18 cellular contexts compared by ENCODE assay signal in the genomic region with DNA sequence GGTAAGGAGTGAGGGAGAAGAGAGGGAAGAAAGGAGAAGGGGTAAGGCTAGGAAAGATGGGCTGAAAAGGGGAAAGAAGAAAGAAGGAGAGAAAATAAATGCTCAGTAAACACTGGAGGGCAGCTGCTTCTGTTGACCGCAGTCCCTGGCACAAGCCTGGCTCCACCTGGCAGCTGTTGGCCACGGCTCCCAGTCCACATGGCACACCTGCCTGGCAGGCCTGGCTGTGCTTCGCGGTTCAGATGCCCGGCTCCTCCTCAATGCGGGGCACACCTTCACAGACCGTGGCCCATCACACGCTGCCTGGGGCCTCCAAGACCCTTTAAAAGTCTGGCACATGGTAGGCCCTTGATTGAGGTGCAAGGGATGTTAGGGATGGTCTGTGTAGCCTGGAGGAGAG.
"Had no signal": no experiment of that assay in that cellular context is flagged by ENCODE, and none has a peak within 500 bp of the region (broad histone marks: within the 10 kb centered on the region; RNA-seq: fewer than 3 reads in every experiment).

No MANE protein-coding gene starts in this region.

- H3K27ac ChIP-seq: adrenal gland, left lung, testis, upper lobe of right lung had no signal

- H3K4me2 ChIP-seq: smooth muscle cell had no signal

- H3K4me3 ChIP-seq: adrenal gland, left lung, smooth muscle cell, testis, upper lobe of right lung had no signal

- H3K4me1 ChIP-seq: adrenal gland had no signal

- ATAC-seq: activated CD4-positive, alpha-beta T cell treated with anti-CD3 and anti-CD28 coated beads for 36 hours; activated CD8-positive, alpha-beta memory T cell treated with anti-CD3 and anti-CD28 coated beads, Interleukin-2, amount 10 ng/mL, durations not matched to agents 7 days and 5 days; activated T-cell treated with anti-CD3 and anti-CD28 coated beads, Interleukin-2, amount 50 U/mL, for 4 hours; left lung; natural killer cell; T-helper 17 cell; upper lobe of right lung had no signal

- H3K9me3 ChIP-seq: adrenal gland, left lung, testis, upper lobe of right lung had no signal

- DNase-seq: activated CD4-positive, alpha-beta memory T cell treated with anti-CD3 and anti-CD28 coated beads for 36 hours; activated CD4-positive, alpha-beta T cell treated with anti-CD3 and anti-CD28 coated beads for 36 hours; activated CD8-positive, alpha-beta memory T cell treated with anti-CD3 and anti-CD28 coated beads, Interleukin-2, amount 10 ng/mL, durations not matched to agents 7 days and 5 days; activated effector memory CD4-positive, alpha-beta T cell treated with Interleukin-2 at 50 U/mL for 16 hours; activated T-cell treated with anti-CD3 and anti-CD28 coated beads, Interleukin-2, amount 50 U/mL, for 4 hours; adrenal gland; left lung; natural killer cell; stimulated activated CD4-positive, alpha-beta T cell treated with anti-CD3 and anti-CD28 coated beads, Interleukin-4, amount 100 ng/mL, for 4 hours; stimulated activated CD8-positive, alpha-beta memory T cell treated with anti-CD3 and anti-CD28 coated beads, Interleukin-4, amount 100 ng/mL, for 48 hours; stimulated activated naive CD4-positive, alpha-beta T cell treated with Interleukin-2 at 50 U/mL for 16 hours; T-helper 17 cell; testis; upper lobe of right lung had no signal

- FAIRE-seq: colon, endometrium, islet of Langerhans had no signal

- H3K36me3 ChIP-seq: adrenal gland, left lung, upper lobe of right lung had no signal

- H3K27me3 ChIP-seq: adrenal gland, left lung, testis, upper lobe of right lung had no signal
